8 cellular contexts compared by ENCODE assay signal in genomic region chr20:57392130-57392445, GRCh38. TPM values are rescaled to one million over a fixed set of nuclear protein-coding genes. Genes with fewer than 3 reads are reported as not detected.
A peak's percentile ranks its signal among the peaks of the same experiment; 100 is the strongest.
DNase-seq lines count a peak whose midpoint lies in the region; ATAC-seq, FAIRE-seq and TF ChIP-seq lines count a peak whose summit lies in the region.

No MANE protein-coding gene starts in this region.

- no peaks in the 10 kb centered on the region for H3K9me3 Mint-ChIP-seq in progenitor cell of endocrine pancreas (ENCODE audit: low read depth)

- CTCF ChIA-PET in PC-3 (lab: Charles Lee), result interaction anchor here (0.6 kb wide), 1 partner anchor 41 kb away, joined by 3 read pairs; no protein-coding TSS in a partner anchor

- TF ChIP-seq CTCF in GM06990 (IDR thresholded peaks at IDR 0.05; ENCODE audit: insufficient read depth, low read length, poor library complexity, severe bottlenecking) (no peak), PC-3 (conservative IDR thresholded peaks at IDR 0.05; ENCODE audit: low read depth, low read length) (no peak), esophagus muscularis mucosa (IDR thresholded peaks at IDR 0.05) (no peak), progenitor cell of endocrine pancreas (IDR thresholded peaks at IDR 0.05; ENCODE audit: unreplicated experiment) (no peak)

- peaks cover 8% of the 10 kb centered on the region for H3K36me3 Mint-ChIP-seq in progenitor cell of endocrine pancreas (ENCODE audit: insufficient read depth)

- no peak for TF ChIP-seq POLR2A in esophagus muscularis mucosa (IDR thresholded peaks at IDR 0.05; ENCODE audit: low read depth)

- no peak overlapping the region for H3K27ac Mint-ChIP-seq in progenitor cell of endocrine pancreas

- peaks cover 34% of the 10 kb centered on the region for H3K79me2 ChIP-seq in PC-3 (ENCODE audit: low read length)

- H3K9ac ChIP-seq in PC-3 (ENCODE audit: low read length), result peak overlapping the region; percentile 46

- no peaks in the 10 kb centered on the region for H3K9me3 ChIP-seq in PC-3 (ENCODE audit: low read length)
- H3K9me3 ChIP-seq in esophagus muscularis mucosa, result no peaks in the 10 kb centered on the region

- no peaks in the 10 kb centered on the region for H3F3A ChIP-seq in PC-3 (ENCODE audit: low read length, unreplicated experiment)

- peak overlapping the region; percentile 80 for H3K4me3 Mint-ChIP-seq in progenitor cell of endocrine pancreas (ENCODE audit: low read depth)

- H3K4me1 ChIP-seq in PC-3 (ENCODE audit: insufficient read depth, low read length), result peaks cover 33% of the 10 kb centered on the region
- H3K4me1 ChIP-seq in esophagus muscularis mucosa, result peaks cover 64 to 77% (median 73%) of the 10 kb centered on the region in 4 donors

- TF ChIP-seq EP300 in esophagus muscularis mucosa (IDR thresholded peaks at IDR 0.05), result no peak

- peaks cover 7% of the 10 kb centered on the region for H3K27me3 Mint-ChIP-seq in progenitor cell of endocrine pancreas

- no peaks in the 10 kb centered on the region for H3K9me2 ChIP-seq in PC-3 (replicated peaks; ENCODE audit: low read length)

- DNase-seq in GM06990 (ENCODE audit: extremely low read depth, insufficient read length), result no peak
- DNase-seq in PC-3, result no peak
- DNase-seq in esophagus muscularis mucosa (ENCODE audit: extremely low spot score), result no peak
- DNase-seq in progenitor cell of endocrine pancreas (ENCODE audit: low spot score, unreplicated experiment), result no peak
- no peak for DNase-seq in EL
- no peak for DNase-seq in frontal cortex (ENCODE audit: low spot score in 2 of 2)
- DNase-seq in AG08396 (ENCODE audit: low spot score), result no peak

- H3K27ac ChIP-seq in PC-3 (ENCODE audit: low read length), result no peak overlapping the region
- H3K27ac ChIP-seq in esophagus muscularis mucosa (replicated peaks in 1 of 4), result peak overlapping the region; percentile 93 to 95 (median 94)

- no peak for FAIRE-seq in frontal cortex (lab: Jason Lieb, UNC)

- ATAC-seq in PC-3 (no peak), GM21390 (IDR thresholded peaks at IDR 0.05; ENCODE audit: unreplicated experiment) (no peak)

- TSS peak; percentile 55 for BruUV-seq in PC-3 (replicated peaks; lab: Mats Ljungman, UMichigan)

- peaks cover 23% of the 10 kb centered on the region for H3K4me1 Mint-ChIP-seq in progenitor cell of endocrine pancreas (ENCODE audit: low read depth)

- intact Hi-C loops in PC-3 (cut with micrococcal nuclease) (loop anchor here (5.0 kb wide), 1 partner anchor 45 kb away; no protein-coding TSS in a partner anchor), esophagus muscularis mucosa (cut with DNase I) (no loop called here)

- 21% methylated on average over 11 of the region's 11 CpGs for WGBS in esophagus muscularis mucosa

- peak overlapping the region; percentile 88 for H3K4me3 ChIP-seq in GM06990 (replicated peaks; ENCODE audit: low read depth, low read length)
- H3K4me3 ChIP-seq in PC-3 (ENCODE audit: low read length), result peak overlapping the region; percentile 73
- H3K4me3 ChIP-seq in esophagus muscularis mucosa, result peak overlapping the region; percentile 84 to 94 (median 88)

- peaks cover 35% of the 10 kb centered on the region for H3K36me3 ChIP-seq in GM06990 (ENCODE audit: control insufficient read depth, insufficient read depth, low read length)
- H3K36me3 ChIP-seq in PC-3 (ENCODE audit: low read depth, low read length), result peaks cover 19% of the 10 kb centered on the region; the same call in 1 of the 2 replicates
- H3K36me3 ChIP-seq in esophagus muscularis mucosa, result peaks cover 3 to 27% (median 16%) of the 10 kb centered on the region in 4 donors

- H2AFZ ChIP-seq in PC-3 (ENCODE audit: low read length), result no peak overlapping the region

- peak overlapping the region; percentile 88 for H3K4me2 ChIP-seq in PC-3 (ENCODE audit: low read length)

- no peaks in the 10 kb centered on the region for H3K27me3 ChIP-seq in GM06990 (replicated peaks; ENCODE audit: control insufficient read depth, insufficient read depth, low read length)
- H3K27me3 ChIP-seq in PC-3 (ENCODE audit: low read length), result no peaks in the 10 kb centered on the region
- H3K27me3 ChIP-seq in esophagus muscularis mucosa, result no peaks in the 10 kb centered on the region

- peaks cover 8% of the 10 kb centered on the region; the same call in 1 of the 2 replicates for H4K20me1 ChIP-seq in PC-3 (ENCODE audit: low read length)

- POLR2A ChIA-PET in PC-3 (lab: Charles Lee; ENCODE audit: unreplicated experiment), result no interaction called here

RNA-seq across cellular contexts. Expression of gene RBM38, which starts 0.9 kb away (rescaled TPM):
- 56.5 and 59.3 TPM in 2 replicates for total RNA-seq in PC-3 (2014; rRNA removed)
- total RNA-seq in esophagus muscularis mucosa, result 100 to 1,000 TPM in 2 of 4 donors, 10 to 100 TPM in 2; 67.6 to 203 (median 139) TPM
- 21.0 and 24.1 TPM in 2 replicates for total RNA-seq in progenitor cell of endocrine pancreas
- total RNA-seq in frontal cortex, result 10.6 TPM

RNA-seq across cellular contexts. Expression of gene RAE1, which starts 41.0 kb away (rescaled TPM):
- 99.8 and 183 TPM in 2 replicates for total RNA-seq in PC-3 (2014; rRNA removed)
- total RNA-seq in esophagus muscularis mucosa, result 10 to 100 TPM; 15.0 to 24.1 (median 21.5) TPM
- total RNA-seq in progenitor cell of endocrine pancreas, result 44.6 and 47.3 TPM in 2 replicates
- total RNA-seq in frontal cortex, result 31.8 TPM
